ENCODE assay signal across 1 cellular context in genomic region chr2:20692081-20692480, GRCh38.
TF ChIP-seq lines count a peak whose summit lies in the region.

No MANE protein-coding gene starts in this region.

TF ChIP-seq in IMR-90, 13 proteins besides CTCF, POLR2A, EP300 and RAD21:
- no peak for TF ChIP-seq ELK1 (IDR thresholded peaks at IDR 0.05; ENCODE audit: borderline replicate concordance, low read depth, low read length)
- TF ChIP-seq MAZ (IDR thresholded peaks at IDR 0.05; ENCODE audit: borderline replicate concordance, low read depth, low read length), result no peak
- no peak for TF ChIP-seq MXI1 (IDR thresholded peaks at IDR 0.05; ENCODE audit: borderline replicate concordance, low read depth, low read length)
- no peak for TF ChIP-seq SMC3 (IDR thresholded peaks at IDR 0.05; ENCODE audit: low read depth, low read length)
- TF ChIP-seq RFX5 (IDR thresholded peaks at IDR 0.05; ENCODE audit: low read depth, low read length), result no peak
- TF ChIP-seq CHD1 (IDR thresholded peaks at IDR 0.05; ENCODE audit: low read depth, low read length), result no peak
- no peak for TF ChIP-seq CEBPB (IDR thresholded peaks at IDR 0.05; ENCODE audit: low read depth, low read length)
- no peak for TF ChIP-seq FOS (IDR thresholded peaks at IDR 0.05; ENCODE audit: low read depth, low read length)
- no peak for TF ChIP-seq BHLHE40 (IDR thresholded peaks at IDR 0.05; ENCODE audit: low read depth, low read length)
- no peak for TF ChIP-seq RCOR1 (IDR thresholded peaks at IDR 0.05; ENCODE audit: insufficient replicate concordance, low read length)
- TF ChIP-seq USF2 (IDR thresholded peaks at IDR 0.05; ENCODE audit: low read depth, low read length), result no peak
- TF ChIP-seq NFE2L2 (IDR thresholded peaks at IDR 0.05; ENCODE audit: low read depth, low read length), result no peak
- no peak for TF ChIP-seq MAFK (IDR thresholded peaks at IDR 0.05; ENCODE audit: low read depth, low read length)
